In the genomic region with DNA sequence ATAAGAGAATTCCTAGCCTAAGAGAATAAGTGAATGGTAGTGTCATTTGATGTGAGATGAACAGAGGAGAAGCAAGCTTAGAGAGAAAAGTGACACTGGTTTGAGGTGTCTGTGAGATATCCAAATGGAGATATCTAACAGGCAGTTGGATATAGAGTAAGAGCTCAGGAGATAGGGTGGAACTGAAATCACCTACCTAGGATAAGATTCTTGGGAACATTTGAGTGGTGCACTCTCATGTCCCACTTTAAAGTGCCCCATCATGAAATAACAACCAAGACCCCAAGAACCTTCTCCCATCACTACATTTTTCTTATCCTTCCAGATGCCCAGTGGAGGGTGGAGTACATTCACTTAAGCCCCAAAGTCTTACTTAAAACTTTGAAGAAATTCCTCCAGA, we compare ENCODE assay signal across 21 cellular contexts.
DNase-seq lines count a peak whose midpoint lies in the region; ATAC-seq and TF ChIP-seq lines count a peak whose summit lies in the region.
"Had no signal": no experiment of that assay in that cellular context is flagged by ENCODE, and none has a peak within 500 bp of the region (broad histone marks: within the 10 kb centered on the region; RNA-seq: fewer than 3 reads in every experiment).

No MANE protein-coding gene starts in this region.

- peaks cover 8% of the 10 kb centered on the region for H3K27me3 Mint-ChIP-seq in endodermal cell (ENCODE audit: insufficient read depth)
- H3K27me3 Mint-ChIP-seq in natural killer cell treated with Interleukin-12 subunit alpha and Interleukin-12 subunit beta and Interleukin-15 and Interleukin-18, amount 100 ng/mL, for 72 hours, result peaks cover 21 to 26% of the 10 kb centered on the region in 2 donors

- H3K4me1 ChIP-seq in HEK293 (ENCODE audit: control insufficient read depth, insufficient read depth, low read length), result no peaks in the 10 kb centered on the region
- peaks cover 8% of the 10 kb centered on the region for H3K4me1 ChIP-seq in endodermal cell (ENCODE audit: control insufficient read depth, insufficient read depth, low read length)
- H3K4me1 ChIP-seq: BE2C, BLaER1 had no signal

- in situ Hi-C loops in astrocyte of the spinal cord (cut with HindIII; ENCODE audit: low sequenced_read_pairs), result no loop called here

- no peak overlapping the region for H3K4me3 Mint-ChIP-seq in endodermal cell
- H3K4me3 Mint-ChIP-seq in natural killer cell treated with Interleukin-12 subunit alpha and Interleukin-12 subunit beta and Interleukin-15 and Interleukin-18, amount 100 ng/mL, for 72 hours, result no peak overlapping the region
- H3K4me3 Mint-ChIP-seq: CD14-positive monocyte; CD4-positive, alpha-beta memory T cell; CD4-positive, CD25-positive, alpha-beta regulatory T cell; CD8-positive, alpha-beta memory T cell had no signal

- H3K4me3 ChIP-seq in HEK293 (ENCODE audit: low read depth, low read length) (no peak overlapping the region), astrocyte of the spinal cord (ENCODE audit: low read depth, low read length) (no peak overlapping the region), endodermal cell (ENCODE audit: low read length) (no peak overlapping the region)
- H3K4me3 ChIP-seq: BLaER1, GM12878 had no signal

- H3K9me3 ChIP-seq in HEK293 (ENCODE audit: control insufficient read depth, insufficient read depth, low read depth, low read length) (no peaks in the 10 kb centered on the region), endodermal cell (ENCODE audit: control insufficient read depth, low read length) (no peaks in the 10 kb centered on the region)
- H3K9me3 ChIP-seq: BE2C, BLaER1 had no signal

- H3K36me3 ChIP-seq in HEK293 (ENCODE audit: control insufficient read depth in 2 of 2, insufficient read depth in 1 of 2, low read length in 2 of 2) (no peaks in the 10 kb centered on the region), endodermal cell (ENCODE audit: control insufficient read depth, insufficient read depth, low read length) (no peaks in the 10 kb centered on the region)
- H3K36me3 ChIP-seq: BE2C, BLaER1 had no signal

- ATAC-seq in GM19397 (IDR thresholded peaks at IDR 0.05; ENCODE audit: unreplicated experiment) (no peak), HG02642 (IDR thresholded peaks at IDR 0.05; ENCODE audit: poor library complexity, unreplicated experiment) (no peak), GM18907 (IDR thresholded peaks at IDR 0.05; ENCODE audit: unreplicated experiment) (no peak)
- no peak for ATAC-seq in natural killer cell treated with Interleukin-12 subunit alpha and Interleukin-12 subunit beta and Interleukin-15 and Interleukin-18, amount 100 ng/mL, for 72 hours

- no peaks in the 10 kb centered on the region for H3K36me3 Mint-ChIP-seq in endodermal cell (ENCODE audit: low read depth)
- H3K36me3 Mint-ChIP-seq in natural killer cell treated with Interleukin-12 subunit alpha and Interleukin-12 subunit beta and Interleukin-15 and Interleukin-18, amount 100 ng/mL, for 72 hours, result no peaks in the 10 kb centered on the region
- H3K36me3 Mint-ChIP-seq: CD14-positive monocyte; CD4-positive, alpha-beta memory T cell; CD4-positive, CD25-positive, alpha-beta regulatory T cell; CD8-positive, alpha-beta memory T cell had no signal

- no peak overlapping the region for H3K27ac Mint-ChIP-seq in endodermal cell
- H3K27ac Mint-ChIP-seq in natural killer cell treated with Interleukin-12 subunit alpha and Interleukin-12 subunit beta and Interleukin-15 and Interleukin-18, amount 100 ng/mL, for 72 hours, result no peak overlapping the region
- H3K27ac Mint-ChIP-seq: CD14-positive monocyte; CD4-positive, CD25-positive, alpha-beta regulatory T cell; CD8-positive, alpha-beta memory T cell had no signal

- TF ChIP-seq CTCF in HEK293 (tag by site-specific recombination; IDR thresholded peaks at IDR 0.05) (no peak), astrocyte of the spinal cord (IDR thresholded peaks at IDR 0.05; ENCODE audit: low read depth, low read length) (no peak), endodermal cell (conservative IDR thresholded peaks at IDR 0.05) (no peak)

- CTCF ChIA-PET in HEK293 (lab: Yijun Ruan, JAX), result interaction anchor here (0.6 to 2.5 kb wide), 8 partner anchors 24 to 1229 kb away, joined by 3 to 17 read pairs (median 3); no protein-coding TSS in a partner anchor

- POLR2A ChIA-PET in HEK293 (lab: Yijun Ruan, JAX), result no interaction called here

- no peaks in the 10 kb centered on the region for H3K9me3 Mint-ChIP-seq in endodermal cell
- H3K9me3 Mint-ChIP-seq in natural killer cell treated with Interleukin-12 subunit alpha and Interleukin-12 subunit beta and Interleukin-15 and Interleukin-18, amount 100 ng/mL, for 72 hours, result no peaks in the 10 kb centered on the region
- H3K9me3 Mint-ChIP-seq: CD4-positive, alpha-beta memory T cell; CD8-positive, alpha-beta memory T cell had no signal

- peak; percentile 6 for DNase-seq in astrocyte of the spinal cord (ENCODE audit: low read depth, low spot score)
- peak; percentile 13 for DNase-seq in endodermal cell
- DNase-seq in natural killer cell treated with Interleukin-12 subunit alpha and Interleukin-12 subunit beta and Interleukin-15 and Interleukin-18, amount 100 ng/mL, for 72 hours (ENCODE audit: low spot score), result no peak
- DNase-seq: 8988T; BE2C; C1 segment of cervical spinal cord; CD4-positive, alpha-beta memory T cell; CD8-positive, alpha-beta memory T cell; DMS 273 treated with DMSO at 0.1 percent for 48 hours; DMS153; DMS79; EL; GDM1 had no signal

- H3K27me3 ChIP-seq in endodermal cell (ENCODE audit: control insufficient read depth, insufficient read depth, low read length, poor library complexity, severe bottlenecking), result peaks cover 12% of the 10 kb centered on the region
- H3K27me3 ChIP-seq: BLaER1 had no signal

- H3K27ac ChIP-seq in HEK293 (ENCODE audit: extremely low read depth, low read depth, low read length), result no peak overlapping the region
- no peak overlapping the region for H3K27ac ChIP-seq in endodermal cell (ENCODE audit: low read depth, low read length)
- H3K27ac ChIP-seq: BLaER1 had no signal

- peaks cover 17% of the 10 kb centered on the region for H3K4me1 Mint-ChIP-seq in endodermal cell
- H3K4me1 Mint-ChIP-seq in natural killer cell treated with Interleukin-12 subunit alpha and Interleukin-12 subunit beta and Interleukin-15 and Interleukin-18, amount 100 ng/mL, for 72 hours (ENCODE audit: low read depth in 2 of 2), result no peaks in the 10 kb centered on the region
- H3K4me1 Mint-ChIP-seq: CD4-positive, alpha-beta memory T cell; CD8-positive, alpha-beta memory T cell had no signal

- no peak overlapping the region for H3K9ac ChIP-seq in endodermal cell (ENCODE audit: extremely low read depth, low read length, poor library complexity, severe bottlenecking)
- H3K9ac ChIP-seq: BLaER1 had no signal

TF ChIP-seq in HEK293, 187 proteins besides CTCF, POLR2A, EP300 and RAD21:
- TF ChIP-seq, protein P1, sequence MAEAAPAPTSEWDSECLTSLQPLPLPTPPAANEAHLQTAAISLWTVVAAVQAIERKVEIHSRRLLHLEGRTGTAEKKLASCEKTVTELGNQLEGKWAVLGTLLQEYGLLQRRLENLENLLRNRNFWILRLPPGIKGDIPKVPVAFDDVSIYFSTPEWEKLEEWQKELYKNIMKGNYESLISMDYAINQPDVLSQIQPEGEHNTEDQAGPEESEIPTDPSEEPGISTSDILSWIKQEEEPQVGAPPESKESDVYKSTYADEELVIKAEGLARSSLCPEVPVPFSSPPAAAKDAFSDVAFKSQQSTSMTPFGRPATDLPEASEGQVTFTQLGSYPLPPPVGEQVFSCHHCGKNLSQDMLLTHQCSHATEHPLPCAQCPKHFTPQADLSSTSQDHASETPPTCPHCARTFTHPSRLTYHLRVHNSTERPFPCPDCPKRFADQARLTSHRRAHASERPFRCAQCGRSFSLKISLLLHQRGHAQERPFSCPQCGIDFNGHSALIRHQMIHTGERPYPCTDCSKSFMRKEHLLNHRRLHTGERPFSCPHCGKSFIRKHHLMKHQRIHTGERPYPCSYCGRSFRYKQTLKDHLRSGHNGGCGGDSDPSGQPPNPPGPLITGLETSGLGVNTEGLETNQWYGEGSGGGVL (tag by site-specific recombination; IDR thresholded peaks at IDR 0.05), result no peak
- TF ChIP-seq KLF8 (tag by site-specific recombination; IDR thresholded peaks at IDR 0.05), result no peak
- TF ChIP-seq, protein P2, sequence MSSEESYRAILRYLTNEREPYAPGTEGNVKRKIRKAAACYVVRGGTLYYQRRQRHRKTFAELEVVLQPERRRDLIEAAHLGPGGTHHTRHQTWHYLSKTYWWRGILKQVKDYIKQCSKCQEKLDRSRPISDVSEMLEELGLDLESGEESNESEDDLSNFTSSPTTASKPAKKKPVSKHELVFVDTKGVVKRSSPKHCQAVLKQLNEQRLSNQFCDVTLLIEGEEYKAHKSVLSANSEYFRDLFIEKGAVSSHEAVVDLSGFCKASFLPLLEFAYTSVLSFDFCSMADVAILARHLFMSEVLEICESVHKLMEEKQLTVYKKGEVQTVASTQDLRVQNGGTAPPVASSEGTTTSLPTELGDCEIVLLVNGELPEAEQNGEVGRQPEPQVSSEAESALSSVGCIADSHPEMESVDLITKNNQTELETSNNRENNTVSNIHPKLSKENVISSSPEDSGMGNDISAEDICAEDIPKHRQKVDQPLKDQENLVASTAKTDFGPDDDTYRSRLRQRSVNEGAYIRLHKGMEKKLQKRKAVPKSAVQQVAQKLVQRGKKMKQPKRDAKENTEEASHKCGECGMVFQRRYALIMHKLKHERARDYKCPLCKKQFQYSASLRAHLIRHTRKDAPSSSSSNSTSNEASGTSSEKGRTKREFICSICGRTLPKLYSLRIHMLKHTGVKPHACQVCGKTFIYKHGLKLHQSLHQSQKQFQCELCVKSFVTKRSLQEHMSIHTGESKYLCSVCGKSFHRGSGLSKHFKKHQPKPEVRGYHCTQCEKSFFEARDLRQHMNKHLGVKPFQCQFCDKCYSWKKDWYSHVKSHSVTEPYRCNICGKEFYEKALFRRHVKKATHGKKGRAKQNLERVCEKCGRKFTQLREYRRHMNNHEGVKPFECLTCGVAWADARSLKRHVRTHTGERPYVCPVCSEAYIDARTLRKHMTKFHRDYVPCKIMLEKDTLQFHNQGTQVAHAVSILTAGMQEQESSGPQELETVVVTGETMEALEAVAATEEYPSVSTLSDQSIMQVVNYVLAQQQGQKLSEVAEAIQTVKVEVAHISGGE (tag by site-specific recombination; conservative IDR thresholded peaks at IDR 0.05; ENCODE audit: low read depth), result peak; percentile 89
